ENCODE assay signal across 8 cellular contexts in the genomic region with DNA sequence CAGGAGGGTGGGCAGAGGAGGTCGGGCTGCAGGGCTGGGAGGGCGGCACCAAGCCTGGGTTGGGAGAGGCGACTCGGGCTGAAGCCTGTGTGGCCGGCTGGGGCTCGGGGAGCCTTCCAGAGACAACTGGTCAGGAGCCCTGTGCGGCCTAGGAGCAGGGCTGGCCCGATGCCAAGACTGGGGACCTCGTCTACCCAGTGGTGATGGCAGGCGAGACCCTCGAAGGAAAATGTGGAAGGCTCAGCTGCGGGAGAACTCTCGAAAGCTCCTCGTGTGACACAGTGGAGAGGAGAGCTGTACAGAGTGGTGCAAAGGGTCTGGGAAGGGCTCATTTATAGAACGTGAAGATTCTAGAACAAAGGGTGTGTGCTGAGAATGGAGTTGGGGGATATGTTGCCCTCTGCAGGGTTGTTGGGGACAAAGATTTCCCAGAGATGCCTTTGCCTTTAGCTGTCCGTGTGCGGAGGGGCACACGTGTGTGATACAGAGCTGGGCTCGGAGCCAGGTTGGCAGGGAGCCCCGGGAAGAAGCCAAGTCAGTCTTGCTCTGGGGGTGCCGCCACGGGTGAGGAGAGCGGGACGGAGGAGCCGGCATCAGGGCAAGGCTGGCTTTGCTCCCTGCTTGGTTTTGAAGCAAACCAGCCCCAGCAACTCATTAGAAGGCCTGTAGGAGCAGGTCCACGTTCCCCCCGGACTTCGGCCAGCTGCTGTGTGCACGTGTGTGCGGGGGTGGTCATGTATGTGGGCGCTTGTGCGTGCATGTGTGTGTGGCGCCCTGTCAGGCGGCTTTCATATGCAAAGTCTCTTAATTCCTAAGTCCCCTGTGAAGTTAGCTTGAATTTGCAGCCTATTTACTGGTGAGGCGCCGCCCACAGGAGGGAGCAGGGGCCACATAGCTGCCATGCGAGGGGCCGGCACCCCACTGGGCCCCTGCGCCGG.
A peak's percentile ranks its signal among the peaks of the same experiment; 100 is the strongest.
DNase-seq lines count a peak whose midpoint lies in the region; ATAC-seq, FAIRE-seq and TF ChIP-seq lines count a peak whose summit lies in the region.

No MANE protein-coding gene starts in this region.

- H3K4me1 ChIP-seq in Loucy (ENCODE audit: insufficient read depth, low read length, poor library complexity, severe bottlenecking): peaks cover 29% of the 10 kb centered on the region
- H3K4me1 ChIP-seq in K562 (replicated peaks in 1 of 2; ENCODE audit: control insufficient read depth in 2 of 2, insufficient read depth in 2 of 2, low read length in 2 of 2): peaks cover 14 to 55% of the 10 kb centered on the region in 2 experiments
- peaks cover 0 to 10% of the 10 kb centered on the region in 2 donors for H3K4me1 ChIP-seq in kidney (ENCODE audit: control insufficient read depth in 1 of 2, insufficient read depth in 1 of 2, low read depth in 1 of 2, low read length in 2 of 2)
- H3K4me1 ChIP-seq in thyroid gland: peaks cover 10 to 12% of the 10 kb centered on the region in 2 donors
- H3K4me1 ChIP-seq in PC-9 (replicated peaks; ENCODE audit: insufficient read depth): peaks cover 23% of the 10 kb centered on the region

- H3K4me3 ChIP-seq in AG04450 (ENCODE audit: low read depth, low read length) (no peak overlapping the region), Loucy (ENCODE audit: low read length, poor library complexity, severe bottlenecking) (no peak overlapping the region), K562 (no peak overlapping the region), kidney (ENCODE audit: low read length in 2 of 2) (no peak overlapping the region), thyroid gland (replicated peaks in 1 of 3) (no peak overlapping the region), PC-9 (no peak overlapping the region)

- ATAC-seq in K562: no peak
- no peak for ATAC-seq in HG03460 (IDR thresholded peaks at IDR 0.05; ENCODE audit: unreplicated experiment)

- H3F3A ChIP-seq in Loucy (ENCODE audit: low read depth) (no peaks in the 10 kb centered on the region), PC-9 (ENCODE audit: insufficient read depth, low read depth) (peaks cover 8% of the 10 kb centered on the region)

- TF ChIP-seq CTCF in AG04450 (IDR thresholded peaks at IDR 0.05; ENCODE audit: low read depth, low read length): peak; percentile 36; the same call in 1 of the 2 replicates
- 0 out of 2 replicates have a peak, but pooled peaks have one; percentile 14 for TF ChIP-seq CTCF in Loucy (conservative IDR thresholded peaks at IDR 0.05; ENCODE audit: low read length)
- no peak for TF ChIP-seq CTCF in K562 (IDR thresholded peaks at IDR 0.05 in 2 of 3, conservative IDR thresholded peaks at IDR 0.05 in 1 of 3; ENCODE audit: insufficient read depth in 2 of 3, low read depth in 1 of 3, low read length in 3 of 3)
- no peak for TF ChIP-seq CTCF in kidney (IDR thresholded peaks at IDR 0.05; ENCODE audit: borderline replicate concordance, extremely low read depth, insufficient read depth)
- TF ChIP-seq CTCF in thyroid gland (IDR thresholded peaks at IDR 0.05): peak in 3 of 6 experiments; percentile 7 to 20 (median 14)
- no peak for TF ChIP-seq CTCF in PC-9 (conservative IDR thresholded peaks at IDR 0.05)

- no peak for TF ChIP-seq EP300 in K562 (IDR thresholded peaks at IDR 0.05; ENCODE audit: low read length)

- WGBS in K562 (ENCODE audit: insufficient coverage, low coverage, missing lambda C conversion rate): 89% methylated on average over 33 of the region's 40 CpGs
- 44 to 46% methylated on average over 34 to 40 of the region's 40 CpGs for WGBS in thyroid gland, 2 donors

- H3K27me3 ChIP-seq in AG04450 (ENCODE audit: control insufficient read depth, insufficient read depth, low read length): no peaks in the 10 kb centered on the region
- H3K27me3 ChIP-seq in Loucy (ENCODE audit: insufficient read depth, low read length, poor library complexity, severe bottlenecking): no peaks in the 10 kb centered on the region
- no peaks in the 10 kb centered on the region for H3K27me3 ChIP-seq in K562 (ENCODE audit: control insufficient read depth in 2 of 2, insufficient read depth in 2 of 2, low read length in 2 of 2)
- no peaks in the 10 kb centered on the region for H3K27me3 ChIP-seq in thyroid gland
- no peaks in the 10 kb centered on the region for H3K27me3 ChIP-seq in PC-9 (ENCODE audit: insufficient read depth, low read depth)

- FAIRE-seq in K562 (lab: Jason Lieb, UNC) (no peak), kidney (lab: Jason Lieb, UNC) (no peak)

- peak overlapping the region; percentile 85 for H3K27ac ChIP-seq in AG04450 (ENCODE audit: low read depth, low read length)
- no peak overlapping the region for H3K27ac ChIP-seq in K562 (ENCODE audit: extremely low read depth, low read depth, low read length)
- no peak overlapping the region for H3K27ac ChIP-seq in kidney (ENCODE audit: low read depth in 2 of 2, low read length in 2 of 2)
- no peak overlapping the region for H3K27ac ChIP-seq in thyroid gland
- no peak overlapping the region for H3K27ac ChIP-seq in PC-9

- no peaks in the 10 kb centered on the region for H4K20me1 ChIP-seq in Loucy (ENCODE audit: insufficient read depth, low read length, poor library complexity, severe bottlenecking)
- H4K20me1 ChIP-seq in K562 (replicated peaks; ENCODE audit: control insufficient read depth, insufficient read depth, low read length): no peaks in the 10 kb centered on the region
- no peaks in the 10 kb centered on the region for H4K20me1 ChIP-seq in PC-9 (ENCODE audit: insufficient read depth)

- CTCF ChIA-PET in AG04450 (lab: Charles Lee): interaction anchor here (0.9 to 1.2 kb wide), 3 partner anchors 14 to 284 kb away, joined by 3 to 4 read pairs (median 3); no protein-coding TSS in a partner anchor
- CTCF ChIA-PET in K562 (lab: Yijun Ruan, JAX; ENCODE audit: low intra/inter-chr PET ratio): no interaction called here
- CTCF ChIA-PET in PC-9 (lab: Charles Lee): no interaction called here

- in situ Hi-C loops in K562 (cut with MboI): no loop called here

- TF ChIP-seq POLR2A in K562 (conservative IDR thresholded peaks at IDR 0.05): no peak
- TF ChIP-seq POLR2A in thyroid gland (IDR thresholded peaks at IDR 0.05): no peak

- POLR2A ChIA-PET in AG04450 (lab: Yijun Ruan, JAX): interaction anchor here (1.1 kb wide), 1 partner anchor 26 kb away, joined by 6 read pairs; no protein-coding TSS in a partner anchor
- POLR2A ChIA-PET in K562 (lab: Yijun Ruan, JAX): interaction anchor here (0.6 to 1.3 kb wide), 2 partner anchors 12 to 272 kb away, joined by 4 to 7 read pairs; no protein-coding TSS in a partner anchor
- POLR2A ChIA-PET in PC-9 (lab: Charles Lee; ENCODE audit: unreplicated experiment): interaction anchor here (0.6 kb wide), 1 partner anchor 33 kb away, joined by 6 read pairs; no protein-coding TSS in a partner anchor

- intact Hi-C loops in K562 (cut with micrococcal nuclease): no loop called here
- intact Hi-C loops in kidney (cut with DNase I): no loop called here
- intact Hi-C loops in thyroid gland (cut with DNase I): no loop called here
- intact Hi-C loops in PC-9 (cut with micrococcal nuclease; ENCODE audit: unreplicated experiment): no loop called here

- DNase-seq in AG04450 (ENCODE audit: low read depth, low spot score): peak; percentile 85
- no peak for DNase-seq in K562 (ENCODE audit: extremely low read depth in 1 of 4, low spot score in 3 of 4)
- DNase-seq in kidney: peak; percentile 90
- DNase-seq in thyroid gland: peak; percentile 93 to 96
- no peak for DNase-seq in PC-9
- DNase-seq in HuH-7 (ENCODE audit: low spot score): no peak

- H3K9me2 ChIP-seq in Loucy (replicated peaks; ENCODE audit: low read depth, low read length) (no peaks in the 10 kb centered on the region), PC-9 (ENCODE audit: insufficient read depth) (no peaks in the 10 kb centered on the region)

- H3K9ac ChIP-seq in Loucy (ENCODE audit: low read depth, low read length, poor library complexity, severe bottlenecking): no peak overlapping the region
- H3K9ac ChIP-seq in K562 (ENCODE audit: insufficient read depth in 1 of 2, low read depth in 2 of 2, low read length in 2 of 2): peak overlapping the region in 1 of 2 experiments; percentile 39; a peak in 1 of 4 replicates
- H3K9ac ChIP-seq in kidney (ENCODE audit: low read length in 2 of 2): no peak overlapping the region

- BruUV-seq in K562 (replicated peaks; lab: Mats Ljungman, UMichigan): no TSS peak
- BruUV-seq in PC-9 (replicated peaks; lab: Mats Ljungman, UMichigan): no TSS peak

- H3K4me2 ChIP-seq in Loucy (ENCODE audit: low read depth, low read length, poor library complexity, severe bottlenecking) (no peak overlapping the region), K562 (ENCODE audit: insufficient read depth, low read length) (no peak overlapping the region), PC-9 (no peak overlapping the region)

- H3K36me3 ChIP-seq in Loucy (ENCODE audit: insufficient read depth, low read length) (peaks cover 7% of the 10 kb centered on the region; the same call in 1 of the 2 replicates), K562 (ENCODE audit: control insufficient read depth, insufficient read depth, low read length) (peaks cover 51% of the 10 kb centered on the region), kidney (ENCODE audit: control insufficient read depth in 1 of 2, insufficient read depth in 2 of 2, low read length in 2 of 2) (peaks cover 0 to 2% of the 10 kb centered on the region in 2 donors), thyroid gland (peaks cover 0 to 5% of the 10 kb centered on the region in 2 donors), PC-9 (ENCODE audit: low read depth) (no peaks in the 10 kb centered on the region)

- no peak overlapping the region for H2AFZ ChIP-seq in Loucy (ENCODE audit: low read length)
- H2AFZ ChIP-seq in K562 (ENCODE audit: low read depth, low read length): no peak overlapping the region
- H2AFZ ChIP-seq in PC-9: no peak overlapping the region

- H3K79me2 ChIP-seq in Loucy (ENCODE audit: insufficient read depth, low read length): no peaks in the 10 kb centered on the region
- H3K79me2 ChIP-seq in K562 (ENCODE audit: control insufficient read depth, insufficient read depth, low read length): no peaks in the 10 kb centered on the region
- no peaks in the 10 kb centered on the region for H3K79me2 ChIP-seq in PC-9 (ENCODE audit: low read depth)

- TF ChIP-seq RAD21 in K562 (CRISPR knock-in tag; conservative IDR thresholded peaks at IDR 0.05 in 1 of 2, IDR thresholded peaks at IDR 0.05 in 1 of 2): no peak

- H3K9me1 ChIP-seq in K562 (ENCODE audit: control insufficient read depth, insufficient read depth, low read length): no peaks in the 10 kb centered on the region

- H3K9me3 ChIP-seq in AG04450 (ENCODE audit: control insufficient read depth, insufficient read depth, low read length): peaks cover 11% of the 10 kb centered on the region
- H3K9me3 ChIP-seq in Loucy (ENCODE audit: insufficient read depth, low read depth, low read length): no peaks in the 10 kb centered on the region
- no peaks in the 10 kb centered on the region for H3K9me3 ChIP-seq in K562 (replicated peaks; ENCODE audit: control insufficient read depth, insufficient read depth, low read depth, low read length)
- H3K9me3 ChIP-seq in kidney (ENCODE audit: control insufficient read depth in 1 of 2, low read length in 2 of 2): no peaks in the 10 kb centered on the region
- no peaks in the 10 kb centered on the region for H3K9me3 ChIP-seq in thyroid gland
- H3K9me3 ChIP-seq in PC-9 (ENCODE audit: insufficient read depth, low read depth): no peaks in the 10 kb centered on the region

TF ChIP-seq in K562, 482 proteins besides CTCF, POLR2A, EP300 and RAD21 (continues in another document):
- TF ChIP-seq NFIC (IDR thresholded peaks at IDR 0.05): peak; percentile 87
- 0 out of 2 replicates have a peak, but pooled peaks have one; percentile 9 for TF ChIP-seq NFIX (CRISPR knock-in tag; IDR thresholded peaks at IDR 0.05; ENCODE audit: low read depth)

Comparison
In these comparisons a context has a peak if more than half of its experiments do, and no peak if none do; other contexts are left out.
1. DNase-seq: peak in AG04450 (single experiment), kidney (single experiment) and thyroid gland (2 of 2); none in K562 (0 of 4), PC-9 (0 of 2) and HuH-7 (single experiment).
2. CTCF ChIP-seq: peak in AG04450 (single experiment) and Loucy (single experiment); none in K562 (0 of 3), kidney (single experiment) and PC-9 (single experiment).